Comparison of ENCODE assay signal across 24 cellular contexts in genomic region chr2:6264198-6264597, GRCh38.
DNase-seq lines count a peak whose midpoint lies in the region; TF ChIP-seq lines count a peak whose summit lies in the region.
"Had no signal": no experiment of that assay in that cellular context is flagged by ENCODE, and none has a peak within 500 bp of the region (broad histone marks: within the 10 kb centered on the region; RNA-seq: fewer than 3 reads in every experiment).

No MANE protein-coding gene starts in this region.

- H3K4me3 ChIP-seq in OCI-LY1 (ENCODE audit: low read depth, low read length, poor library complexity, severe bottlenecking), result no peak overlapping the region
- no peak overlapping the region for H3K4me3 ChIP-seq in neural progenitor cell
- no peak overlapping the region for H3K4me3 ChIP-seq in osteoblast (ENCODE audit: insufficient read depth, low read length)
- H3K4me3 ChIP-seq in ascending aorta, result no peak overlapping the region
- H3K4me3 ChIP-seq: A549; BLaER1 treated with 17β-estradiol and CSF1 and Interleukin-3, amounts not matched to agents 10 nM and 100 nM; GM12878 had no signal

- no peak overlapping the region for H3K4me3 Mint-ChIP-seq in neural progenitor cell
- H3K4me3 Mint-ChIP-seq: B cell; CD4-positive, alpha-beta T cell; CD8-positive, alpha-beta T cell had no signal

- TF ChIP-seq CTCF in OCI-LY1 (IDR thresholded peaks at IDR 0.05; ENCODE audit: low read length) (no peak), neural progenitor cell (IDR thresholded peaks at IDR 0.05) (no peak), osteoblast (IDR thresholded peaks at IDR 0.05; ENCODE audit: extremely low read depth, low read depth, low read length) (no peak), ascending aorta (IDR thresholded peaks at IDR 0.05) (no peak)

- no peak overlapping the region for H3K27ac Mint-ChIP-seq in neural progenitor cell
- H3K27ac Mint-ChIP-seq: B cell; CD4-positive, alpha-beta T cell; CD8-positive, alpha-beta T cell had no signal

- no peaks in the 10 kb centered on the region for H3K9me2 ChIP-seq in OCI-LY1 (ENCODE audit: low read depth, low read length)

- H3K27ac ChIP-seq in OCI-LY1 (ENCODE audit: low read depth, low read length, poor library complexity, severe bottlenecking) (no peak overlapping the region), neural progenitor cell (no peak overlapping the region), osteoblast (ENCODE audit: low read depth, low read length) (no peak overlapping the region), ascending aorta (no peak overlapping the region)
- H3K27ac ChIP-seq: 22Rv1; A549; BLaER1 treated with 17β-estradiol and CSF1 and Interleukin-3, amounts not matched to agents 10 nM and 100 nM; C4-2B had no signal

- intact Hi-C loops in ascending aorta (cut with DNase I), result no loop called here

- no peaks in the 10 kb centered on the region for H3K27me3 Mint-ChIP-seq in neural progenitor cell (ENCODE audit: insufficient read depth, low read depth)
- H3K27me3 Mint-ChIP-seq: B cell; CD4-positive, alpha-beta T cell had no signal

- peak; percentile 72 for DNase-seq in ELF-1 (ENCODE audit: low read depth, low spot score)
- DNase-seq in foreskin melanocyte, result peak; percentile 59
- no peak for DNase-seq in neural progenitor cell (ENCODE audit: low spot score)
- no peak for DNase-seq in EL
- no peak for DNase-seq in osteoblast (ENCODE audit: insufficient read length, low spot score, missing footprints)
- no peak for DNase-seq in ascending aorta (ENCODE audit: low spot score in 2 of 2)
- no peak for DNase-seq in mesenteric fat pad (ENCODE audit: low spot score)
- DNase-seq: AML-193; CD4-positive, alpha-beta T cell; CD8-positive, alpha-beta T cell; COR-L47; DMS 273 treated with DMSO at 0.1 percent for 48 hours; DMS153; DMS53; DMS79; DND-41; GDM1 had no signal

- H3K79me2 ChIP-seq in OCI-LY1 (ENCODE audit: insufficient read depth, low read length), result no peaks in the 10 kb centered on the region
- no peaks in the 10 kb centered on the region for H3K79me2 ChIP-seq in neural progenitor cell (ENCODE audit: low read depth)
- no peaks in the 10 kb centered on the region for H3K79me2 ChIP-seq in osteoblast (ENCODE audit: insufficient read depth, low read length)

- peaks cover 8% of the 10 kb centered on the region for H3K9me3 Mint-ChIP-seq in neural progenitor cell
- H3K9me3 Mint-ChIP-seq: CD4-positive, alpha-beta T cell; CD8-positive, alpha-beta T cell had no signal

- H4K20me1 ChIP-seq in OCI-LY1 (ENCODE audit: insufficient read depth, low read length) (no peaks in the 10 kb centered on the region), neural progenitor cell (ENCODE audit: low read depth) (no peaks in the 10 kb centered on the region), osteoblast (ENCODE audit: insufficient read depth, low read length) (no peaks in the 10 kb centered on the region)
- H4K20me1 ChIP-seq: BLaER1 treated with 17β-estradiol and CSF1 and Interleukin-3, amounts not matched to agents 10 nM and 100 nM had no signal

- no peak overlapping the region for H3K9ac ChIP-seq in OCI-LY1 (ENCODE audit: low read length)
- no peak overlapping the region for H3K9ac ChIP-seq in neural progenitor cell
- H3K9ac ChIP-seq: BLaER1 treated with 17β-estradiol and CSF1 and Interleukin-3, amounts not matched to agents 10 nM and 100 nM had no signal

- H3K4me1 Mint-ChIP-seq in neural progenitor cell, result no peaks in the 10 kb centered on the region
- H3K4me1 Mint-ChIP-seq: B cell had no signal

- H3K4me2 ChIP-seq in OCI-LY1 (ENCODE audit: low read length) (no peak overlapping the region), neural progenitor cell (no peak overlapping the region), osteoblast (ENCODE audit: insufficient read depth, low read length) (no peak overlapping the region)
- H3K4me2 ChIP-seq: A549; BLaER1 treated with 17β-estradiol and CSF1 and Interleukin-3, amounts not matched to agents 10 nM and 100 nM had no signal

- no peaks in the 10 kb centered on the region for H3K36me3 ChIP-seq in OCI-LY1 (ENCODE audit: insufficient read depth, low read length)
- H3K36me3 ChIP-seq in neural progenitor cell, result no peaks in the 10 kb centered on the region
- no peaks in the 10 kb centered on the region for H3K36me3 ChIP-seq in osteoblast (ENCODE audit: insufficient read depth, low read length)
- H3K36me3 ChIP-seq in ascending aorta, result no peaks in the 10 kb centered on the region
- H3K36me3 ChIP-seq: BLaER1 treated with 17β-estradiol and CSF1 and Interleukin-3, amounts not matched to agents 10 nM and 100 nM had no signal

- H2AFZ ChIP-seq in OCI-LY1 (ENCODE audit: low read length) (peak overlapping the region; percentile 35), neural progenitor cell (replicated peaks) (peak overlapping the region; percentile 4), osteoblast (ENCODE audit: low read length) (no peak overlapping the region)

- peaks cover 19% of the 10 kb centered on the region for H3K4me1 ChIP-seq in OCI-LY1 (ENCODE audit: insufficient read depth, low read length, severe bottlenecking)
- H3K4me1 ChIP-seq in neural progenitor cell, result no peaks in the 10 kb centered on the region
- no peaks in the 10 kb centered on the region for H3K4me1 ChIP-seq in osteoblast (ENCODE audit: insufficient read depth, low read length)
- H3K4me1 ChIP-seq in ascending aorta, result no peaks in the 10 kb centered on the region
- H3K4me1 ChIP-seq: A549; BLaER1 treated with 17β-estradiol and CSF1 and Interleukin-3, amounts not matched to agents 10 nM and 100 nM had no signal

- H3K9me3 ChIP-seq in OCI-LY1 (ENCODE audit: low read length), result no peaks in the 10 kb centered on the region
- no peaks in the 10 kb centered on the region for H3K9me3 ChIP-seq in neural progenitor cell (ENCODE audit: low read depth)
- H3K9me3 ChIP-seq in osteoblast (ENCODE audit: low read depth, low read length), result peaks cover 2% of the 10 kb centered on the region
- H3K9me3 ChIP-seq in ascending aorta, result no peaks in the 10 kb centered on the region

- no peaks in the 10 kb centered on the region for H3K36me3 Mint-ChIP-seq in neural progenitor cell
- H3K36me3 Mint-ChIP-seq: CD8-positive, alpha-beta T cell had no signal

- no peaks in the 10 kb centered on the region for H3K27me3 ChIP-seq in OCI-LY1 (ENCODE audit: insufficient read depth, low read length)
- H3K27me3 ChIP-seq in neural progenitor cell, result no peaks in the 10 kb centered on the region
- no peaks in the 10 kb centered on the region for H3K27me3 ChIP-seq in osteoblast (ENCODE audit: insufficient read depth, low read length)
- H3K27me3 ChIP-seq in ascending aorta, result no peaks in the 10 kb centered on the region
- H3K27me3 ChIP-seq: BLaER1 treated with 17β-estradiol and CSF1 and Interleukin-3, amounts not matched to agents 10 nM and 100 nM had no signal

- H3F3A ChIP-seq in OCI-LY1 (ENCODE audit: insufficient read depth, low read length) (no peaks in the 10 kb centered on the region), neural progenitor cell (ENCODE audit: low read depth) (no peaks in the 10 kb centered on the region)

Comparison
In these comparisons a context has a peak if more than half of its experiments do, and no peak if none do; other contexts are left out.
1. DNase-seq: peak in ELF-1 (single experiment) and foreskin melanocyte (single experiment); none in neural progenitor cell (single experiment), EL (single experiment), osteoblast (single experiment), ascending aorta (0 of 2) and mesenteric fat pad (single experiment).